ENCODE assay signal across 16 cellular contexts in genomic region chr6:34583461-34583860, GRCh38. TPM values are rescaled to one million over a fixed set of nuclear protein-coding genes. Genes with fewer than 3 reads are reported as not detected.
A peak's percentile ranks its signal among the peaks of the same experiment; 100 is the strongest.
DNase-seq lines count a peak whose midpoint lies in the region; ATAC-seq, FAIRE-seq and TF ChIP-seq lines count a peak whose summit lies in the region.
"Had no signal": no experiment of that assay in that cellular context is flagged by ENCODE, and none has a peak within 500 bp of the region (broad histone marks: within the 10 kb centered on the region; RNA-seq: fewer than 3 reads in every experiment).

No MANE protein-coding gene starts in this region.

- H4K20me1 ChIP-seq in GM23338 (replicated peaks; ENCODE audit: insufficient read depth): peaks cover 9% of the 10 kb centered on the region; the same call in 1 of the 2 replicates

- CTCF ChIA-PET in A673 (lab: Charles Lee): no interaction called here
- CTCF ChIA-PET in activated CD4-positive, alpha-beta memory T cell treated with anti-CD3 and anti-CD28 coated beads, Interleukin-2, amount 10 ng/mL, durations not matched to agents 7 days and 5 days (lab: Charles Lee): interaction anchor here (0.7 kb wide), 1 partner anchor 8 kb away, joined by 3 read pairs; no protein-coding TSS in a partner anchor

- FAIRE-seq in GM19239 (lab: Jason Lieb, UNC): no peak

- H3K4me3 Mint-ChIP-seq in GM23338: no peak overlapping the region
- H3K4me3 Mint-ChIP-seq in activated CD4-positive, alpha-beta memory T cell treated with anti-CD3 and anti-CD28 coated beads, Interleukin-2, amount 10 ng/mL, durations not matched to agents 7 days and 5 days: no peak overlapping the region
- H3K4me3 Mint-ChIP-seq: activated naive CD4-positive, alpha-beta T cell treated with anti-CD3 and anti-CD28 coated beads, Interleukin-2, amount 50 U/mL, for 24 hours; neural progenitor cell had no signal

- peak; percentile 80 for ATAC-seq in GM23338
- no peak for ATAC-seq in HG02759 (IDR thresholded peaks at IDR 0.05; ENCODE audit: unreplicated experiment)
- no peak for ATAC-seq in GM19351 (IDR thresholded peaks at IDR 0.05; ENCODE audit: unreplicated experiment)
- ATAC-seq: left cardiac atrium had no signal

- no peaks in the 10 kb centered on the region for H3K36me3 Mint-ChIP-seq in GM23338 (ENCODE audit: low read depth)
- H3K36me3 Mint-ChIP-seq in activated CD4-positive, alpha-beta memory T cell treated with anti-CD3 and anti-CD28 coated beads, Interleukin-2, amount 10 ng/mL, durations not matched to agents 7 days and 5 days (ENCODE audit: low read depth): peaks cover 4% of the 10 kb centered on the region
- H3K36me3 Mint-ChIP-seq: activated naive CD4-positive, alpha-beta T cell treated with anti-CD3 and anti-CD28 coated beads, Interleukin-2, amount 50 U/mL, for 24 hours had no signal

- no TSS peak for BruUV-seq in A673 (replicated peaks; lab: Mats Ljungman, UMichigan)

- no peaks in the 10 kb centered on the region for H3K9me3 ChIP-seq in A673 (ENCODE audit: low read depth, low read length, poor library complexity, severe bottlenecking)
- H3K9me3 ChIP-seq: uterus had no signal

- H3K36me3 ChIP-seq in A673 (ENCODE audit: insufficient read depth, low read length, poor library complexity, severe bottlenecking) (no peaks in the 10 kb centered on the region), GM23338 (ENCODE audit: insufficient read depth) (no peaks in the 10 kb centered on the region; the same call in 1 of the 2 replicates)
- H3K36me3 ChIP-seq: neural progenitor cell, uterus had no signal

- H3K4me3 ChIP-seq in A673 (ENCODE audit: low read depth, low read length, poor library complexity, severe bottlenecking) (no peak overlapping the region), GM23338 (no peak overlapping the region), foreskin fibroblast (ENCODE audit: low read depth in 1 of 2, low read length in 2 of 2) (no peak overlapping the region)
- H3K4me3 ChIP-seq: neural progenitor cell, uterus had no signal

- H3K27ac Mint-ChIP-seq in GM23338: no peak overlapping the region
- no peak overlapping the region for H3K27ac Mint-ChIP-seq in activated CD4-positive, alpha-beta memory T cell treated with anti-CD3 and anti-CD28 coated beads, Interleukin-2, amount 10 ng/mL, durations not matched to agents 7 days and 5 days
- H3K27ac Mint-ChIP-seq: activated naive CD4-positive, alpha-beta T cell treated with anti-CD3 and anti-CD28 coated beads, Interleukin-2, amount 50 U/mL, for 24 hours; neural progenitor cell had no signal

- intact Hi-C loops in A673 (cut with micrococcal nuclease; ENCODE audit: unreplicated experiment): no loop called here

- peaks cover 2% of the 10 kb centered on the region for H3K27me3 Mint-ChIP-seq in GM23338 (ENCODE audit: insufficient read depth, low read depth, poor library complexity)
- H3K27me3 Mint-ChIP-seq in activated CD4-positive, alpha-beta memory T cell treated with anti-CD3 and anti-CD28 coated beads, Interleukin-2, amount 10 ng/mL, durations not matched to agents 7 days and 5 days: no peaks in the 10 kb centered on the region
- H3K27me3 Mint-ChIP-seq: activated naive CD4-positive, alpha-beta T cell treated with anti-CD3 and anti-CD28 coated beads, Interleukin-2, amount 50 U/mL, for 24 hours had no signal

- H3K4me2 ChIP-seq in GM23338: no peak overlapping the region

- H3K27me3 ChIP-seq in A673 (replicated peaks; ENCODE audit: insufficient read depth, low read depth, low read length, poor library complexity) (no peaks in the 10 kb centered on the region), GM23338 (ENCODE audit: insufficient read depth) (no peaks in the 10 kb centered on the region)
- H3K27me3 ChIP-seq: neural progenitor cell, uterus had no signal

- TF ChIP-seq CTCF in A673 (conservative IDR thresholded peaks at IDR 0.05; ENCODE audit: low read depth, low read length): peak; percentile 39
- peak; percentile 66 to 79 for TF ChIP-seq CTCF in GM23338 (conservative IDR thresholded peaks at IDR 0.05; ENCODE audit: low read depth in 2 of 2)
- TF ChIP-seq CTCF in foreskin fibroblast (IDR thresholded peaks at IDR 0.05; ENCODE audit: low read depth, low read length): peak; percentile 17

- H3K79me2 ChIP-seq in GM23338 (replicated peaks; ENCODE audit: insufficient read depth): no peaks in the 10 kb centered on the region

- POLR2A ChIA-PET in A673 (lab: Charles Lee; ENCODE audit: low non-redundant PET): no interaction called here
- POLR2A ChIA-PET in activated CD4-positive, alpha-beta memory T cell treated with anti-CD3 and anti-CD28 coated beads, Interleukin-2, amount 10 ng/mL, durations not matched to agents 7 days and 5 days (lab: Charles Lee): interaction anchor here (1.7 kb wide), 1 partner anchor 9 kb away, joined by 4 read pairs; no protein-coding TSS in a partner anchor

- DNase-seq in A673 (ENCODE audit: low spot score): no peak
- peak; percentile 64 for DNase-seq in GM23338 (ENCODE audit: low spot score)
- DNase-seq in activated CD4-positive, alpha-beta memory T cell treated with anti-CD3 and anti-CD28 coated beads, Interleukin-2, amount 10 ng/mL, durations not matched to agents 7 days and 5 days: peak; percentile 25
- no peak for DNase-seq in foreskin fibroblast
- no peak for DNase-seq in GM19239 (ENCODE audit: insufficient read length, low spot score)
- DNase-seq in LoVo (ENCODE audit: low spot score): no peak
- DNase-seq: activated CD4-positive, CD25-positive, alpha-beta regulatory T cell treated with anti-CD3 and anti-CD28 coated beads, Interleukin-2, amount 50 U/mL, for 72 hours; C1 segment of cervical spinal cord; left cardiac atrium; NCI-H69; uterus had no signal

- no peaks in the 10 kb centered on the region for H3K9me3 Mint-ChIP-seq in GM23338
- no peaks in the 10 kb centered on the region for H3K9me3 Mint-ChIP-seq in activated CD4-positive, alpha-beta memory T cell treated with anti-CD3 and anti-CD28 coated beads, Interleukin-2, amount 10 ng/mL, durations not matched to agents 7 days and 5 days
- H3K9me3 Mint-ChIP-seq: activated naive CD4-positive, alpha-beta T cell treated with anti-CD3 and anti-CD28 coated beads, Interleukin-2, amount 50 U/mL, for 24 hours; neural progenitor cell had no signal

- H3K4me1 ChIP-seq in A673 (ENCODE audit: insufficient read depth, low read length, poor library complexity, severe bottlenecking): no peaks in the 10 kb centered on the region
- peaks cover 8% of the 10 kb centered on the region; the same call in 1 of the 2 replicates for H3K4me1 ChIP-seq in GM23338 (ENCODE audit: insufficient read depth)
- H3K4me1 ChIP-seq: uterus had no signal

- H2AFZ ChIP-seq in GM23338: no peak overlapping the region
- H2AFZ ChIP-seq: neural progenitor cell had no signal

- peaks cover 25% of the 10 kb centered on the region for H3K4me1 Mint-ChIP-seq in GM23338
- peaks cover 3% of the 10 kb centered on the region for H3K4me1 Mint-ChIP-seq in activated CD4-positive, alpha-beta memory T cell treated with anti-CD3 and anti-CD28 coated beads, Interleukin-2, amount 10 ng/mL, durations not matched to agents 7 days and 5 days

- no peak overlapping the region for H3K27ac ChIP-seq in A673 (ENCODE audit: low read depth, low read length, poor library complexity, severe bottlenecking)
- no peak overlapping the region for H3K27ac ChIP-seq in GM23338 (ENCODE audit: low read depth)
- H3K27ac ChIP-seq: neural progenitor cell, uterus had no signal

- H3K9me2 ChIP-seq in GM23338 (ENCODE audit: insufficient read depth): no peaks in the 10 kb centered on the region

- H3F3A ChIP-seq in GM23338 (replicated peaks; ENCODE audit: low read depth): 0 out of 2 replicates have a peak, but pooled peaks cover 4% of the 10 kb centered on the region

TF ChIP-seq in GM23338, 12 proteins besides CTCF, POLR2A, EP300 and RAD21:
- no peak for TF ChIP-seq ZNF331 (CRISPR knock-in tag; IDR thresholded peaks at IDR 0.05; ENCODE audit: low read depth)
- no peak for TF ChIP-seq CREB1 (CRISPR knock-in tag; IDR thresholded peaks at IDR 0.05; ENCODE audit: low read depth)

RNA-seq across cellular contexts. Expression of gene SPDEF, which starts 27.3 kb away (rescaled TPM):
- total RNA-seq in A673 (2021): 0.22 TPM in 1 of 2 replicates, not detected in the other
- total RNA-seq in GM23338 (2014; rRNA removed; shearing (Covaris generic)): 0.69 TPM in 1 of 2 replicates, not detected in the other
- not detected in 2 replicates for polyA plus RNA-seq in GM23338 (2016; fragmentation: Nextera tagmentation; extraction: Ambion mirVana)
- total RNA-seq in activated CD4-positive, alpha-beta memory T cell treated with anti-CD3 and anti-CD28 coated beads, Interleukin-2, amount 10 ng/mL, durations not matched to agents 7 days and 5 days: not detected
- total RNA-seq: glomerular endothelial cell had no signal

Comparison
In these comparisons a context has a peak if more than half of its experiments do, and no peak if none do; other contexts are left out.
1. DNase-seq: peak in GM23338 (single experiment) and activated CD4-positive, alpha-beta memory T cell treated with anti-CD3 and anti-CD28 coated beads, Interleukin-2, amount 10 ng/mL, durations not matched to agents 7 days and 5 days (single experiment); none in A673 (single experiment), foreskin fibroblast (0 of 2), GM19239 (single experiment) and LoVo (single experiment).
2. CTCF ChIP-seq: peak in every context shown above with its lines; median percentile 72 in GM23338; 39 in A673; 17 in foreskin fibroblast.